14 cellular contexts compared by ENCODE assay signal in the genomic region with DNA sequence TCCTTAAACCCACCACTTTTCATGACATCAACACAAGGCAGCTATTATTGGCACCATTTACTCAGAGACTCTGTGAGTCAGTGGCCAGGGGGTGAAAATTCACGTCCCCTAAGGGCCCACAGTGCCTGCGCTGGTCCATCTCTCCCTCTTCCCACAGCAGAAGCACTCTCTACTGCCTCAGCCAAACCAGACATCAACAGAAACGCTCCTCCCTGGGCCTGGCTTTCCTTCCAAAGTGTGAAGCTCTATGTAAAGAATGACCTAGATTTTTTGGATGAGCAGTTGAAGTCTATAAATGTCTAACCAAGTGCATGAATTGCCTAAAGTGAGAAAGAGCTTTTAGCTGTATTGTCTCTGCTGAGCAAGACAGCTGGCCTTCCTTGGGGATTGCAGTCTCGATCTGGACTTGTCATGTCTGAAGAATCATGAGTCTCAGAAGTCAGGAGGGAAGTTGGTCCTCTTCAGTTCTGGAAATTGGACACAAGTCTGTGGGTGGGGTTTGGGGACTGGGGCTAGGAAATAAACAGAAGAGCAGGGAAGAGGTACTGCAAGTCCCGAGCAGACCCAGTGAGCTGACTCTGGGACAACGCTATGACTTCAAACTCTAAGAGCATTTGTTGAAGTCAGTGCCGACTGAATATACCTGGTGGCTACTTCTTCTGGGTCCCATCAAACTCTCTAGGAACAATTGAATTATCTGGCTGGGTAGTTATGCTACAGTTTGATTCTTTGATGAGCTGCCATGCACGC. TPM values are rescaled to one million over a fixed set of nuclear protein-coding genes. Genes with fewer than 3 reads are reported as not detected.
A peak's percentile ranks its signal among the peaks of the same experiment; 100 is the strongest.
DNase-seq lines count a peak whose midpoint lies in the region; ATAC-seq and TF ChIP-seq lines count a peak whose summit lies in the region.
"Had no signal": no experiment of that assay in that cellular context is flagged by ENCODE, and none has a peak within 500 bp of the region (broad histone marks: within the 10 kb centered on the region; RNA-seq: fewer than 3 reads in every experiment).

No MANE protein-coding gene starts in this region.

- WGBS in gastroesophageal sphincter (ENCODE audit: low coverage in 1 of 2), 2 donors = 66 to 86% methylated on average over 5 to 8 of the region's 8 CpGs
- WGBS in trophoblast cell (ENCODE audit: extremely low coverage, insufficient coverage, insufficient read length) = no CpG with 5 or more reads among the region's 8 CpGs

- peaks cover 3% of the 10 kb centered on the region for H3K79me2 ChIP-seq in trophoblast cell (ENCODE audit: control insufficient read depth, insufficient read depth, low read length, poor library complexity)

- H3K23ac ChIP-seq in trophoblast cell (ENCODE audit: low read length) = no peak overlapping the region

- no peak overlapping the region for H2BK5ac ChIP-seq in trophoblast cell (ENCODE audit: low read depth, low read length, poor library complexity)

- peak; percentile 88 for DNase-seq in EL
- DNase-seq in activated CD4-positive, alpha-beta memory T cell treated with anti-CD3 and anti-CD28 coated beads, Interleukin-2, amount 10 ng/mL, durations not matched to agents 7 days and 5 days = no peak
- peak; percentile 42 to 49 for DNase-seq in trophoblast cell
- no peak for DNase-seq in AML-193 (lab: John Stamatoyannopoulos, UW)
- DNase-seq in NCI-H774 (lab: John Stamatoyannopoulos, UW) = no peak
- DNase-seq in activated CD4-positive, CD25-positive, alpha-beta regulatory T cell treated with anti-CD3 and anti-CD28 coated beads, Interleukin-2, amount 50 U/mL, for 72 hours = no peak
- no peak for DNase-seq in stimulated activated CD8-positive, alpha-beta memory T cell treated with anti-CD3 and anti-CD28 coated beads, Interleukin-4, amount 100 ng/mL, for 48 hours
- DNase-seq: activated effector memory CD4-positive, alpha-beta T cell treated with anti-CD3 and anti-CD28 coated beads, Interleukin-2, amount 50 U/mL, for 16 hours; NCI-H1105; NCI-H510A had no signal

- no peak overlapping the region for H2BK12ac ChIP-seq in trophoblast cell (ENCODE audit: low read length)

- H3K79me1 ChIP-seq in trophoblast cell (ENCODE audit: low read length) = peaks cover 2% of the 10 kb centered on the region

- H3K9me3 Mint-ChIP-seq in activated CD4-positive, alpha-beta memory T cell treated with anti-CD3 and anti-CD28 coated beads, Interleukin-2, amount 10 ng/mL, durations not matched to agents 7 days and 5 days = no peaks in the 10 kb centered on the region

- no peaks in the 10 kb centered on the region for H3K36me3 ChIP-seq in gastroesophageal sphincter
- H3K36me3 ChIP-seq in trophoblast cell (ENCODE audit: control insufficient read depth in 1 of 2, insufficient read depth in 2 of 2, low read length in 2 of 2) = peaks cover 4 to 15% of the 10 kb centered on the region in 2 experiments
- H3K36me3 ChIP-seq: HAP-1, tibial nerve had no signal

- H3K27ac ChIP-seq in gastroesophageal sphincter (no peak overlapping the region), trophoblast cell (ENCODE audit: low read depth, low read length) (no peak overlapping the region)
- H3K27ac ChIP-seq: RWPE1, tibial nerve had no signal

- no peak for TF ChIP-seq CTCF in gastroesophageal sphincter (IDR thresholded peaks at IDR 0.05)

- TF ChIP-seq POLR2A in gastroesophageal sphincter (IDR thresholded peaks at IDR 0.05) = no peak

- ATAC-seq in gastroesophageal sphincter = peak; percentile 39

- H3K4me2 ChIP-seq in trophoblast cell (ENCODE audit: low read length) = no peak overlapping the region

- no peak overlapping the region for H3K4ac ChIP-seq in trophoblast cell (ENCODE audit: low read depth, low read length)

- H3K4me3 ChIP-seq in gastroesophageal sphincter = no peak overlapping the region
- no peak overlapping the region for H3K4me3 ChIP-seq in trophoblast cell (ENCODE audit: low read depth, low read length)
- H3K4me3 ChIP-seq: HAP-1, tibial nerve had no signal

- peak overlapping the region; percentile 42 for H3K27ac Mint-ChIP-seq in activated CD4-positive, alpha-beta memory T cell treated with anti-CD3 and anti-CD28 coated beads, Interleukin-2, amount 10 ng/mL, durations not matched to agents 7 days and 5 days

- H3K9ac ChIP-seq in trophoblast cell (ENCODE audit: low read length) = no peak overlapping the region

- no peak overlapping the region for H3K18ac ChIP-seq in trophoblast cell (ENCODE audit: low read length)

- CTCF ChIA-PET in activated CD4-positive, alpha-beta memory T cell treated with anti-CD3 and anti-CD28 coated beads, Interleukin-2, amount 10 ng/mL, durations not matched to agents 7 days and 5 days (lab: Charles Lee) = interaction anchor here (1.0 to 1.2 kb wide), 3 partner anchors 95 to 164 kb away, joined by 3 to 5 read pairs (median 3); no protein-coding TSS in a partner anchor

- H2AFZ ChIP-seq in trophoblast cell (ENCODE audit: insufficient read depth, low read length, poor library complexity) = no peak overlapping the region

- peaks cover 99% of the 10 kb centered on the region for H3K4me1 Mint-ChIP-seq in activated CD4-positive, alpha-beta memory T cell treated with anti-CD3 and anti-CD28 coated beads, Interleukin-2, amount 10 ng/mL, durations not matched to agents 7 days and 5 days

- no peak overlapping the region for H4K91ac ChIP-seq in trophoblast cell (ENCODE audit: low read depth, low read length)

- H3K27me3 ChIP-seq in gastroesophageal sphincter (no peaks in the 10 kb centered on the region), trophoblast cell (ENCODE audit: insufficient read depth, low read length) (no peaks in the 10 kb centered on the region)
- H3K27me3 ChIP-seq: tibial nerve had no signal

- H3K9me3 ChIP-seq in gastroesophageal sphincter (no peaks in the 10 kb centered on the region), trophoblast cell (ENCODE audit: insufficient read depth, low read depth, low read length) (no peaks in the 10 kb centered on the region)
- H3K9me3 ChIP-seq: HAP-1, tibial nerve had no signal

- H3K27me3 Mint-ChIP-seq in activated CD4-positive, alpha-beta memory T cell treated with anti-CD3 and anti-CD28 coated beads, Interleukin-2, amount 10 ng/mL, durations not matched to agents 7 days and 5 days = no peaks in the 10 kb centered on the region

- no peak overlapping the region for H2BK120ac ChIP-seq in trophoblast cell (ENCODE audit: insufficient read depth, low read length, poor library complexity)

- no peak overlapping the region for H2AK5ac ChIP-seq in trophoblast cell (ENCODE audit: low read length)

- TF ChIP-seq EP300 in gastroesophageal sphincter (IDR thresholded peaks at IDR 0.05) = no peak

- no peak overlapping the region for H4K12ac ChIP-seq in trophoblast cell (ENCODE audit: low read depth, low read length)

- peaks cover 0 to 8% (median 0%) of the 10 kb centered on the region in 3 donors for H3K4me1 ChIP-seq in gastroesophageal sphincter
- H3K4me1 ChIP-seq in trophoblast cell (ENCODE audit: control insufficient read depth in 1 of 2, insufficient read depth in 2 of 2, low read length in 2 of 2) = peaks cover 11 to 17% of the 10 kb centered on the region in 2 experiments
- H3K4me1 ChIP-seq: HAP-1, tibial nerve had no signal

- H3K4me3 Mint-ChIP-seq in activated CD4-positive, alpha-beta memory T cell treated with anti-CD3 and anti-CD28 coated beads, Interleukin-2, amount 10 ng/mL, durations not matched to agents 7 days and 5 days = no peak overlapping the region

- POLR2A ChIA-PET in activated CD4-positive, alpha-beta memory T cell treated with anti-CD3 and anti-CD28 coated beads, Interleukin-2, amount 10 ng/mL, durations not matched to agents 7 days and 5 days (lab: Charles Lee) = interaction anchor here (0.7 to 1.5 kb wide), 7 partner anchors 25 to 153 kb away, joined by 3 to 5 read pairs (median 4); a partner anchor contains a TSS

- no peak overlapping the region for H4K8ac ChIP-seq in trophoblast cell (ENCODE audit: low read depth, low read length)

- H3K14ac ChIP-seq in trophoblast cell (ENCODE audit: low read length) = no peak overlapping the region

- H3K36me3 Mint-ChIP-seq in activated CD4-positive, alpha-beta memory T cell treated with anti-CD3 and anti-CD28 coated beads, Interleukin-2, amount 10 ng/mL, durations not matched to agents 7 days and 5 days (ENCODE audit: low read depth) = peaks cover 93% of the 10 kb centered on the region

RNA-seq across cellular contexts. Expression of a gene that starts 29.0 kb away (rescaled TPM):
- 100 to 1,000 TPM; 200 to 208 TPM for total RNA-seq in activated CD4-positive, alpha-beta memory T cell treated with anti-CD3 and anti-CD28 coated beads, Interleukin-2, amount 10 ng/mL, durations not matched to agents 7 days and 5 days
- under 1 TPM; 0.16 to 0.81 (median 0.55) TPM for total RNA-seq in gastroesophageal sphincter
- 19.6 and 22.1 TPM in 2 replicates for polyA plus RNA-seq in trophoblast cell (2013)

Comparison
In these comparisons a context has a peak if more than half of its experiments do, and no peak if none do; other contexts are left out.
1. DNase-seq: peak in EL (single experiment) and trophoblast cell (2 of 2); none in activated CD4-positive, alpha-beta memory T cell treated with anti-CD3 and anti-CD28 coated beads, Interleukin-2, amount 10 ng/mL, durations not matched to agents 7 days and 5 days (single experiment), AML-193 (0 of 2), NCI-H774 (single experiment), activated CD4-positive, CD25-positive, alpha-beta regulatory T cell treated with anti-CD3 and anti-CD28 coated beads, Interleukin-2, amount 50 U/mL, for 72 hours (single experiment) and stimulated activated CD8-positive, alpha-beta memory T cell treated with anti-CD3 and anti-CD28 coated beads, Interleukin-4, amount 100 ng/mL, for 48 hours (single experiment).
2. RNA of a gene that starts 29.0 kb away (total RNA-seq): 200 to 208 TPM in activated CD4-positive, alpha-beta memory T cell treated with anti-CD3 and anti-CD28 coated beads, Interleukin-2, amount 10 ng/mL, durations not matched to agents 7 days and 5 days; 0.16 to 0.81 TPM in gastroesophageal sphincter; every median in the first group is over 100 times any median in the second.